19 cellular contexts compared by ENCODE assay signal in genomic region chr3:51403675-51404074, GRCh38. TPM values are rescaled to one million over a fixed set of nuclear protein-coding genes. Genes with fewer than 3 reads are reported as not detected.
DNase-seq lines count a peak whose midpoint lies in the region; ATAC-seq and TF ChIP-seq lines count a peak whose summit lies in the region.
"Had no signal": no experiment of that assay in that cellular context is flagged by ENCODE, and none has a peak within 500 bp of the region (broad histone marks: within the 10 kb centered on the region; RNA-seq: fewer than 3 reads in every experiment).

No MANE protein-coding gene starts in this region.

- H3K27ac ChIP-seq in CD4-positive, CD25-positive, alpha-beta regulatory T cell (ENCODE audit: insufficient read depth, low read length, poor library complexity, severe bottlenecking), result no peak overlapping the region
- H3K27ac ChIP-seq in lower lobe of right lung, result no peak overlapping the region
- H3K27ac ChIP-seq: C4-2B, PC-9 had no signal

- no peaks in the 10 kb centered on the region for H3K27me3 ChIP-seq in CD4-positive, CD25-positive, alpha-beta regulatory T cell (ENCODE audit: control insufficient read depth, insufficient read depth, low read length)
- no peaks in the 10 kb centered on the region for H3K27me3 ChIP-seq in lower lobe of right lung (ENCODE audit: low read depth)

- H3K4me3 ChIP-seq in CD4-positive, CD25-positive, alpha-beta regulatory T cell (ENCODE audit: low read depth, low read length), result no peak overlapping the region
- H3K4me3 ChIP-seq in lower lobe of right lung, result no peak overlapping the region
- H3K4me3 ChIP-seq: GM12878, PC-9 had no signal

- H3K4me3 Mint-ChIP-seq in activated CD4-positive, alpha-beta T cell treated with anti-CD3 and anti-CD28 coated beads, Interleukin-2, amount 10 ng/mL, durations not matched to agents 24 days and 14 days, result no peak overlapping the region
- no peak overlapping the region for H3K4me3 Mint-ChIP-seq in CD4-positive, CD25-positive, alpha-beta regulatory T cell
- no peak overlapping the region for H3K4me3 Mint-ChIP-seq in activated CD4-positive, alpha-beta memory T cell treated with anti-CD3 and anti-CD28 coated beads for 36 hours
- H3K4me3 Mint-ChIP-seq in effector memory CD8-positive, alpha-beta T cell, result no peak overlapping the region
- H3K4me3 Mint-ChIP-seq: H9 had no signal

- CTCF ChIA-PET in activated CD4-positive, alpha-beta memory T cell treated with anti-CD3 and anti-CD28 coated beads for 36 hours (lab: Charles Lee), result interaction anchor here (1.5 kb wide), 1 partner anchor 14 kb away, joined by 6 read pairs; no protein-coding TSS in a partner anchor

- POLR2A ChIA-PET in activated CD4-positive, alpha-beta memory T cell treated with anti-CD3 and anti-CD28 coated beads for 36 hours (lab: Charles Lee), result no interaction called here

- DNase-seq in activated CD4-positive, alpha-beta T cell treated with anti-CD3 and anti-CD28 coated beads, Interleukin-2, amount 10 ng/mL, durations not matched to agents 24 days and 14 days, result no peak
- DNase-seq in activated CD4-positive, alpha-beta T cell treated with anti-CD3 and anti-CD28 coated beads, Interleukin-2, amount 50 U/mL, for 48 hours, result no peak
- no peak for DNase-seq in CD4-positive, CD25-positive, alpha-beta regulatory T cell
- no peak for DNase-seq in activated CD4-positive, alpha-beta memory T cell treated with anti-CD3 and anti-CD28 coated beads for 36 hours
- DNase-seq in effector memory CD8-positive, alpha-beta T cell, result no peak
- no peak for DNase-seq in lower lobe of right lung
- DNase-seq in putamen (ENCODE audit: low spot score), result no peak
- DNase-seq in activated CD4-positive, CD25-positive, alpha-beta regulatory T cell (lab: John Stamatoyannopoulos, UW), result no peak
- DNase-seq: DMS79, H9, Karpas-422, NCI-H187 treated with DMSO at 0.1 percent for 48 hours, NCI-H2171, NCI-H446 treated with DMSO at 0.1 percent for 48 hours, NCI-H774, PC-9 had no signal

- H3K4me1 ChIP-seq in CD4-positive, CD25-positive, alpha-beta regulatory T cell (ENCODE audit: control insufficient read depth, insufficient read depth, low read length, poor library complexity, severe bottlenecking), result no peaks in the 10 kb centered on the region
- H3K4me1 ChIP-seq in lower lobe of right lung, result peaks cover 5% of the 10 kb centered on the region

- H3K9me3 ChIP-seq in CD4-positive, CD25-positive, alpha-beta regulatory T cell (ENCODE audit: control insufficient read depth in 2 of 2, low read length in 2 of 2), result no peaks in the 10 kb centered on the region
- H3K9me3 ChIP-seq in lower lobe of right lung, result no peaks in the 10 kb centered on the region

- no peak for ATAC-seq in CD4-positive, CD25-positive, alpha-beta regulatory T cell (ENCODE audit: low read depth in 2 of 2)
- no peak for ATAC-seq in effector memory CD8-positive, alpha-beta T cell (replicated peaks)
- ATAC-seq in lower lobe of right lung, result no peak
- ATAC-seq: GM12878, HepG2 had no signal

- intact Hi-C loops in activated CD4-positive, alpha-beta T cell treated with anti-CD3 and anti-CD28 coated beads, Interleukin-2, amount 10 ng/mL, durations not matched to agents 24 days and 14 days (cut with micrococcal nuclease), result no loop called here
- intact Hi-C loops in activated CD4-positive, alpha-beta memory T cell treated with anti-CD3 and anti-CD28 coated beads for 36 hours (cut with micrococcal nuclease), result no loop called here
- intact Hi-C loops in lower lobe of right lung (cut with DNase I), result no loop called here

- H3K27ac Mint-ChIP-seq in activated CD4-positive, alpha-beta T cell treated with anti-CD3 and anti-CD28 coated beads, Interleukin-2, amount 10 ng/mL, durations not matched to agents 24 days and 14 days, result peak overlapping the region; percentile 81
- H3K27ac Mint-ChIP-seq in CD4-positive, CD25-positive, alpha-beta regulatory T cell, result peak overlapping the region; percentile 76 to 85 (median 83)
- peak overlapping the region; percentile 58 for H3K27ac Mint-ChIP-seq in activated CD4-positive, alpha-beta memory T cell treated with anti-CD3 and anti-CD28 coated beads for 36 hours
- peak overlapping the region; percentile 44 to 54 for H3K27ac Mint-ChIP-seq in effector memory CD8-positive, alpha-beta T cell

- no peaks in the 10 kb centered on the region for H3K27me3 Mint-ChIP-seq in activated CD4-positive, alpha-beta T cell treated with anti-CD3 and anti-CD28 coated beads, Interleukin-2, amount 10 ng/mL, durations not matched to agents 24 days and 14 days
- H3K27me3 Mint-ChIP-seq in CD4-positive, CD25-positive, alpha-beta regulatory T cell, result no peaks in the 10 kb centered on the region
- no peaks in the 10 kb centered on the region for H3K27me3 Mint-ChIP-seq in activated CD4-positive, alpha-beta memory T cell treated with anti-CD3 and anti-CD28 coated beads for 36 hours
- H3K27me3 Mint-ChIP-seq in effector memory CD8-positive, alpha-beta T cell, result no peaks in the 10 kb centered on the region

- TF ChIP-seq CTCF in lower lobe of right lung (IDR thresholded peaks at IDR 0.05), result no peak

- peaks cover 39% of the 10 kb centered on the region for H3K36me3 Mint-ChIP-seq in activated CD4-positive, alpha-beta T cell treated with anti-CD3 and anti-CD28 coated beads, Interleukin-2, amount 10 ng/mL, durations not matched to agents 24 days and 14 days (ENCODE audit: low read depth)
- H3K36me3 Mint-ChIP-seq in CD4-positive, CD25-positive, alpha-beta regulatory T cell, result peaks cover 33% of the 10 kb centered on the region
- H3K36me3 Mint-ChIP-seq in activated CD4-positive, alpha-beta memory T cell treated with anti-CD3 and anti-CD28 coated beads for 36 hours, result peaks cover 27% of the 10 kb centered on the region
- H3K36me3 Mint-ChIP-seq in effector memory CD8-positive, alpha-beta T cell (ENCODE audit: insufficient read depth), result peaks cover 45% of the 10 kb centered on the region

- peaks cover 20% of the 10 kb centered on the region for H3K4me1 Mint-ChIP-seq in activated CD4-positive, alpha-beta T cell treated with anti-CD3 and anti-CD28 coated beads, Interleukin-2, amount 10 ng/mL, durations not matched to agents 24 days and 14 days
- H3K4me1 Mint-ChIP-seq in CD4-positive, CD25-positive, alpha-beta regulatory T cell, result peaks cover 10 to 30% (median 18%) of the 10 kb centered on the region in 4 donors
- H3K4me1 Mint-ChIP-seq in activated CD4-positive, alpha-beta memory T cell treated with anti-CD3 and anti-CD28 coated beads for 36 hours (ENCODE audit: low read depth), result peaks cover 14% of the 10 kb centered on the region
- peaks cover 4 to 7% of the 10 kb centered on the region in 2 donors for H3K4me1 Mint-ChIP-seq in effector memory CD8-positive, alpha-beta T cell (ENCODE audit: low read depth in 2 of 2)
- H3K4me1 Mint-ChIP-seq: H9 had no signal

- H3K9me3 Mint-ChIP-seq in activated CD4-positive, alpha-beta T cell treated with anti-CD3 and anti-CD28 coated beads, Interleukin-2, amount 10 ng/mL, durations not matched to agents 24 days and 14 days, result no peaks in the 10 kb centered on the region
- no peaks in the 10 kb centered on the region for H3K9me3 Mint-ChIP-seq in CD4-positive, CD25-positive, alpha-beta regulatory T cell
- no peaks in the 10 kb centered on the region for H3K9me3 Mint-ChIP-seq in activated CD4-positive, alpha-beta memory T cell treated with anti-CD3 and anti-CD28 coated beads for 36 hours
- H3K9me3 Mint-ChIP-seq in effector memory CD8-positive, alpha-beta T cell, result no peaks in the 10 kb centered on the region
- H3K9me3 Mint-ChIP-seq: H9 had no signal

- H3K36me3 ChIP-seq in CD4-positive, CD25-positive, alpha-beta regulatory T cell (ENCODE audit: control insufficient read depth, insufficient read depth, low read length), result peaks cover 70% of the 10 kb centered on the region
- peaks cover 85% of the 10 kb centered on the region for H3K36me3 ChIP-seq in lower lobe of right lung

RNA-seq across cellular contexts. Expression of gene RBM15B, which starts 12.6 kb away (rescaled TPM):
- total RNA-seq in activated CD4-positive, alpha-beta T cell treated with anti-CD3 and anti-CD28 coated beads, Interleukin-2, amount 10 ng/mL, durations not matched to agents 24 days and 14 days, result 37.7 and 38.3 TPM in 2 replicates
- total RNA-seq in CD4-positive, CD25-positive, alpha-beta regulatory T cell, result 28.4 TPM
- 10 to 100 TPM; 10.1 to 14.2 (median 12.0) TPM for polyA plus RNA-seq in CD4-positive, CD25-positive, alpha-beta regulatory T cell
- 10 to 100 TPM; 19.0 to 19.4 TPM for total RNA-seq in activated CD4-positive, alpha-beta memory T cell treated with anti-CD3 and anti-CD28 coated beads for 36 hours
- total RNA-seq in lower lobe of right lung, result 24.3 TPM

RNA-seq across cellular contexts. Expression of gene MANF, which starts 18.6 kb away (rescaled TPM):
- total RNA-seq in activated CD4-positive, alpha-beta T cell treated with anti-CD3 and anti-CD28 coated beads, Interleukin-2, amount 10 ng/mL, durations not matched to agents 24 days and 14 days, result 218 and 229 TPM in 2 replicates
- 33.9 TPM for total RNA-seq in CD4-positive, CD25-positive, alpha-beta regulatory T cell
- polyA plus RNA-seq in CD4-positive, CD25-positive, alpha-beta regulatory T cell, result 10 to 100 TPM; 34.5 to 55.4 (median 43.5) TPM
- 100 to 1,000 TPM; 151 to 162 TPM for total RNA-seq in activated CD4-positive, alpha-beta memory T cell treated with anti-CD3 and anti-CD28 coated beads for 36 hours
- 59.8 TPM for total RNA-seq in lower lobe of right lung
